In the genomic region with DNA sequence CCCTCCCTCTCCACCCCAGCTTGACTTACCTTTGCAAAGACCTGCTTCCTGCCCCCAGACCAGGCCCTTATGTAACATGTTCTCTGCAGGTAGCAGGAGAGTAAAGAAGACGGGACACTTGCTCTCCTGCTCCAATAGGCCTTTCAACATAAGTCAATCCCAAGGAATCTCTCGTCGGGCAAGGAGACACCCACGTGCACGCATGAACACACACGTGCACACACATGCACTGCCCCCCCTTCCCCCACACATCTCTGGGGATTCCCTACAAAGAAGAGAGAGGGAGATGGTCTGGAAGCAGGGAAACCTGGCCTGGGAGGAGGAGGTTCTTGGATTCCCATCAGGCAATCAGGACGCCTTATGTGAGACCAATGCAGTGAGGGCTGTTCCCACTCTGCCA, we compare ENCODE assay signal across 9 cellular contexts. TPM values are rescaled to one million over a fixed set of nuclear protein-coding genes. Genes with fewer than 3 reads are reported as not detected.
"Had no signal": no experiment of that assay in that cellular context is flagged by ENCODE, and none has a peak within 500 bp of the region (broad histone marks: within the 10 kb centered on the region; RNA-seq: fewer than 3 reads in every experiment).

No MANE protein-coding gene starts in this region.

- H3K4me3 ChIP-seq: GM23338 had no signal

- H2AFZ ChIP-seq: GM23338 had no signal

- DNase-seq: H9, HCEC 1CT, KBM-7 had no signal

- H3K4me1 Mint-ChIP-seq: GM23338, IgD-negative memory B cell had no signal

- H3K4me2 ChIP-seq: GM23338 had no signal

- H3K36me3 Mint-ChIP-seq: IgD-negative memory B cell had no signal

- FAIRE-seq: H1, H54, HTR-8/SVneo had no signal

- H3K27me3 Mint-ChIP-seq: IgD-negative memory B cell had no signal

- ATAC-seq: GM23338 had no signal

- H3K9me3 Mint-ChIP-seq: GM23338, H9 had no signal

- H3K4me3 Mint-ChIP-seq: GM23338, H9, IgD-negative memory B cell had no signal

- H3K27ac Mint-ChIP-seq: GM23338, H9, IgD-negative memory B cell had no signal

RNA-seq across cellular contexts. Expression of gene ABCC12, which starts 41.4 kb away (rescaled TPM):
- total RNA-seq: GM23338, H1, HT-29 had no signal
- polyA plus RNA-seq: GM23338, IgD-negative memory B cell had no signal
